In the genomic region with DNA sequence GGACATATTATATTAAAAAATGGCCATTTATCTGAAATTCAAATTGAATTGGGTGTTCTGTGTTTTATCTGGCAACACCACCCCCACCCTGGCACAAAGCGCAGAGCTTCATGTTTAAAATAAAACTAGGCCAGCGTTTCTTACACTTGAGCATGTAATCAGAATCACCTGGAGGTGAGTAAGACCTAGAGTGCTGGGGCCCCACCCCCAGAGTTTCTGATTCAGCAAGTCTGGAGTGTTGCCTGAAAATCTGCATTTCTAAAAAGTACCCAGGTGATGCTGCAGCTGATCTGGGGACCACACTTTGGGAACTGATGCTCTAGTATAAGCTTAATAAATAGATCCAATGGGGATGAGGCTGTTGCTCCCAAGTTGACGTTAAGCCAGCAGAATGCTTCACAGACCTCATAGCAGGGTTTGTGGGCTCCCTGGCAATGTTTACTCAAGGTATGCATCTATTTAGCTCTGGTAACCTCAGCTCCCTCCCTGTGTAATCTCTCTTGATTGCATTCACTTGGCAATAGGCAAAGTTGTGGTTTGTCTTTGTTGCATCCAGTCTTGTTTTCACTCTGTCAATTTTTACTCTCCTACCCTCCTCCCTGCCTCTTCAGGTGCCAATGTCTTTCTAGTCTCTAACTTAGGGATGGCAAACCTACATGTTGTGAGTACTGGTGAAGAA, we compare ENCODE assay signal across 12 cellular contexts.
DNase-seq lines count a peak whose midpoint lies in the region; ATAC-seq, FAIRE-seq and TF ChIP-seq lines count a peak whose summit lies in the region.
"Had no signal": no experiment of that assay in that cellular context is flagged by ENCODE, and none has a peak within 500 bp of the region (broad histone marks: within the 10 kb centered on the region; RNA-seq: fewer than 3 reads in every experiment).

No MANE protein-coding gene starts in this region.

- H2AFZ ChIP-seq in KMS-11 (ENCODE audit: low read depth) = no peak overlapping the region

- H3K9me3 ChIP-seq in gastroesophageal sphincter (no peaks in the 10 kb centered on the region), small intestine (ENCODE audit: control insufficient read depth, low read depth) (no peaks in the 10 kb centered on the region)
- H3K9me3 ChIP-seq: testis had no signal

- H3K9me3 Mint-ChIP-seq in chondrocyte (ENCODE audit: low read depth) = no peaks in the 10 kb centered on the region

- no peaks in the 10 kb centered on the region for H4K20me1 ChIP-seq in KMS-11 (ENCODE audit: insufficient read depth)

- no peak overlapping the region for H3K27ac Mint-ChIP-seq in chondrocyte (ENCODE audit: unreplicated experiment)
- H3K27ac Mint-ChIP-seq: T-helper 17 cell had no signal

- H3K79me2 ChIP-seq in KMS-11 (ENCODE audit: insufficient read depth, low read depth) = no peaks in the 10 kb centered on the region

- H3K4me3 ChIP-seq in KMS-11 (IDR thresholded peaks at IDR 0.05; ENCODE audit: insufficient read depth, low read depth, low read length) = no peak overlapping the region
- no peak overlapping the region for H3K4me3 ChIP-seq in gastroesophageal sphincter
- no peak overlapping the region for H3K4me3 ChIP-seq in small intestine (ENCODE audit: low read depth in 1 of 2, low read length in 2 of 2)
- H3K4me3 ChIP-seq: cardiac muscle cell, testis had no signal

- H3K36me3 ChIP-seq in KMS-11 (ENCODE audit: insufficient read depth) (no peaks in the 10 kb centered on the region), gastroesophageal sphincter (no peaks in the 10 kb centered on the region), small intestine (ENCODE audit: control insufficient read depth in 2 of 2, insufficient read depth in 2 of 2, low read length in 2 of 2) (no peaks in the 10 kb centered on the region)
- H3K36me3 ChIP-seq: cardiac muscle cell had no signal

- TF ChIP-seq POLR2A in gastroesophageal sphincter (IDR thresholded peaks at IDR 0.05) = no peak

- H3K36me3 Mint-ChIP-seq in chondrocyte (ENCODE audit: low read depth) = no peaks in the 10 kb centered on the region

- no peak for TF ChIP-seq EP300 in gastroesophageal sphincter (IDR thresholded peaks at IDR 0.05)

- no peak overlapping the region for H3K4me3 Mint-ChIP-seq in chondrocyte (ENCODE audit: unreplicated experiment)
- H3K4me3 Mint-ChIP-seq: T-helper 17 cell had no signal

- H3K27ac ChIP-seq in KMS-11 (peak overlapping the region; percentile 62), gastroesophageal sphincter (peak overlapping the region in 3 of 4 donors; percentile 28 to 52 (median 35)), small intestine (ENCODE audit: low read depth in 1 of 2, low read length in 1 of 2) (no peak overlapping the region)
- H3K27ac ChIP-seq: cardiac muscle cell, testis had no signal

- H3K9ac ChIP-seq in KMS-11 = peak overlapping the region; percentile 6; the same call in 1 of the 2 replicates

- 37 to 56% methylated on average over 2 to 3 of the region's 3 CpGs for WGBS in gastroesophageal sphincter (ENCODE audit: low coverage in 1 of 2), 2 donors
- WGBS in small intestine, 3 donors = 50 to 64% (median 62%) methylated on average over 3 of the region's 3 CpGs

- H3K27me3 Mint-ChIP-seq in chondrocyte (ENCODE audit: low read depth) = no peaks in the 10 kb centered on the region
- H3K27me3 Mint-ChIP-seq: T-helper 17 cell had no signal

- no peaks in the 10 kb centered on the region for H3K27me3 ChIP-seq in KMS-11 (ENCODE audit: insufficient read depth, low read depth)
- H3K27me3 ChIP-seq in gastroesophageal sphincter = no peaks in the 10 kb centered on the region
- no peaks in the 10 kb centered on the region for H3K27me3 ChIP-seq in small intestine (ENCODE audit: control insufficient read depth in 2 of 2, insufficient read depth in 2 of 2, low read length in 2 of 2)
- H3K27me3 ChIP-seq: cardiac muscle cell, testis had no signal

- FAIRE-seq in GM19239 (lab: Jason Lieb, UNC) = peak; percentile 79
- no peak for FAIRE-seq in small intestine (lab: Jason Lieb, UNC)

- DNase-seq in GM19239 (ENCODE audit: insufficient read length, low spot score) = no peak
- DNase-seq in small intestine = no peak
- no peak for DNase-seq in EL
- no peak for DNase-seq in chondrocyte (ENCODE audit: low spot score)
- no peak for DNase-seq in DMS79 (lab: John Stamatoyannopoulos, UW)
- DNase-seq: Karpas-422, T-helper 17 cell, testis had no signal

- H3K4me1 ChIP-seq in KMS-11 (ENCODE audit: low read depth, poor library complexity, severe bottlenecking) (peaks cover 59% of the 10 kb centered on the region), gastroesophageal sphincter (peaks cover 0 to 15% (median 0%) of the 10 kb centered on the region in 3 donors), small intestine (ENCODE audit: control insufficient read depth in 2 of 2, insufficient read depth in 1 of 2, low read depth in 1 of 2, low read length in 1 of 2) (no peaks in the 10 kb centered on the region)
- H3K4me1 ChIP-seq: testis had no signal

- TF ChIP-seq CTCF in KMS-11 (conservative IDR thresholded peaks at IDR 0.05; ENCODE audit: low read depth, low read length) = no peak
- TF ChIP-seq CTCF in gastroesophageal sphincter (IDR thresholded peaks at IDR 0.05) = no peak
- no peak for TF ChIP-seq CTCF in chondrocyte (IDR thresholded peaks at IDR 0.05)

- H3K4me1 Mint-ChIP-seq in chondrocyte (ENCODE audit: low read depth) = no peaks in the 10 kb centered on the region

- peak overlapping the region; percentile 94 for H3K4me2 ChIP-seq in KMS-11

- ATAC-seq in HG02610 (IDR thresholded peaks at IDR 0.05; ENCODE audit: unreplicated experiment) (peak; percentile 93), gastroesophageal sphincter (no peak)
- ATAC-seq: T-helper 17 cell had no signal

Comparison
In these comparisons a context has a peak if more than half of its experiments do, and no peak if none do; other contexts are left out.
1. H3K27ac ChIP-seq: peak in KMS-11 (single experiment) and gastroesophageal sphincter (3 of 4); none in small intestine (0 of 2).